8 cellular contexts compared by ENCODE assay signal in genomic region chr11:102268083-102268984, GRCh38. TPM values are rescaled to one million over a fixed set of nuclear protein-coding genes. Genes with fewer than 3 reads are reported as not detected.
DNase-seq lines count a peak whose midpoint lies in the region; ATAC-seq and TF ChIP-seq lines count a peak whose summit lies in the region.

No MANE protein-coding gene starts in this region.

- H3K36me3 Mint-ChIP-seq in activated CD8-positive, alpha-beta memory T cell treated with anti-CD3 and anti-CD28 coated beads, Interleukin-2, amount 10 ng/mL, durations not matched to agents 7 days and 5 days, result no peaks in the 10 kb centered on the region
- H3K36me3 Mint-ChIP-seq in stimulated activated naive B cell treated with anti-CD40 and anti-IgM and Interleukin-4, amounts not matched to agents 10 μg/mL and 1 μg/mL and 100 μg/mL, for 72 hours, result no peaks in the 10 kb centered on the region

- intact Hi-C loops in A673 (cut with micrococcal nuclease; ENCODE audit: unreplicated experiment), result no loop called here

- no peaks in the 10 kb centered on the region for H3K9me3 Mint-ChIP-seq in activated CD8-positive, alpha-beta memory T cell treated with anti-CD3 and anti-CD28 coated beads, Interleukin-2, amount 10 ng/mL, durations not matched to agents 7 days and 5 days (ENCODE audit: low read depth)
- no peaks in the 10 kb centered on the region for H3K9me3 Mint-ChIP-seq in stimulated activated naive B cell treated with anti-CD40 and anti-IgM and Interleukin-4, amounts not matched to agents 10 μg/mL and 1 μg/mL and 100 μg/mL, for 72 hours

- ATAC-seq in GM19025 (IDR thresholded peaks at IDR 0.05; ENCODE audit: low read depth, unreplicated experiment) (peak; percentile 91), HG03280 (IDR thresholded peaks at IDR 0.05; ENCODE audit: unreplicated experiment) (peak; percentile 99)
- peak; percentile 99 for ATAC-seq in activated CD8-positive, alpha-beta memory T cell treated with anti-CD3 and anti-CD28 coated beads, Interleukin-2, amount 10 ng/mL, durations not matched to agents 7 days and 5 days
- ATAC-seq in stimulated activated naive B cell treated with anti-CD40 and anti-IgM and Interleukin-4, amounts not matched to agents 10 μg/mL and 1 μg/mL and 100 μg/mL, for 72 hours (replicated peaks), result peak; percentile 98 to 99

- BruUV-seq in A673 (replicated peaks; lab: Mats Ljungman, UMichigan), result no TSS peak

- CTCF ChIA-PET in A673 (lab: Charles Lee), result no interaction called here
- CTCF ChIA-PET in activated CD8-positive, alpha-beta memory T cell treated with anti-CD3 and anti-CD28 coated beads, Interleukin-2, amount 10 ng/mL, durations not matched to agents 7 days and 5 days (lab: Charles Lee), result interaction anchor here (0.5 to 2.2 kb wide), 11 partner anchors 11 to 398 kb away, joined by 3 to 21 read pairs (median 3); no protein-coding TSS in a partner anchor

- H3K27ac Mint-ChIP-seq in activated CD8-positive, alpha-beta memory T cell treated with anti-CD3 and anti-CD28 coated beads, Interleukin-2, amount 10 ng/mL, durations not matched to agents 7 days and 5 days, result no peak overlapping the region
- H3K27ac Mint-ChIP-seq in stimulated activated naive B cell treated with anti-CD40 and anti-IgM and Interleukin-4, amounts not matched to agents 10 μg/mL and 1 μg/mL and 100 μg/mL, for 72 hours, result peak overlapping the region; percentile 2

- no peaks in the 10 kb centered on the region for H3K36me3 ChIP-seq in A673 (ENCODE audit: insufficient read depth, low read length, poor library complexity, severe bottlenecking)

- no peaks in the 10 kb centered on the region for H3K27me3 ChIP-seq in A673 (replicated peaks; ENCODE audit: insufficient read depth, low read depth, low read length, poor library complexity)

- POLR2A ChIA-PET in A673 (lab: Charles Lee; ENCODE audit: low non-redundant PET), result no interaction called here

- DNase-seq in A673 (ENCODE audit: low spot score) (peak; percentile 77), NCI-H524 treated with DMSO at 0.1 percent for 48 hours (lab: John Stamatoyannopoulos, UW) (peak; percentile 5), epithelial cell of prostate (ENCODE audit: low read depth, low spot score) (peak; percentile 90), myocyte (ENCODE audit: low read depth) (peak; percentile 78)
- peak; percentile 81 for DNase-seq in activated CD8-positive, alpha-beta memory T cell treated with anti-CD3 and anti-CD28 coated beads, Interleukin-2, amount 10 ng/mL, durations not matched to agents 7 days and 5 days
- peak; percentile 61 for DNase-seq in stimulated activated naive B cell treated with anti-CD40 and anti-IgM and Interleukin-4, amounts not matched to agents 10 μg/mL and 1 μg/mL and 100 μg/mL, for 72 hours

- peaks cover 47% of the 10 kb centered on the region for H3K27me3 Mint-ChIP-seq in activated CD8-positive, alpha-beta memory T cell treated with anti-CD3 and anti-CD28 coated beads, Interleukin-2, amount 10 ng/mL, durations not matched to agents 7 days and 5 days
- peaks cover 21 to 24% of the 10 kb centered on the region in 2 donors for H3K27me3 Mint-ChIP-seq in stimulated activated naive B cell treated with anti-CD40 and anti-IgM and Interleukin-4, amounts not matched to agents 10 μg/mL and 1 μg/mL and 100 μg/mL, for 72 hours

- peak; percentile 51 for TF ChIP-seq CTCF in A673 (conservative IDR thresholded peaks at IDR 0.05; ENCODE audit: low read depth, low read length)

- H3K4me1 Mint-ChIP-seq in activated CD8-positive, alpha-beta memory T cell treated with anti-CD3 and anti-CD28 coated beads, Interleukin-2, amount 10 ng/mL, durations not matched to agents 7 days and 5 days, result peaks cover 24% of the 10 kb centered on the region
- H3K4me1 Mint-ChIP-seq in stimulated activated naive B cell treated with anti-CD40 and anti-IgM and Interleukin-4, amounts not matched to agents 10 μg/mL and 1 μg/mL and 100 μg/mL, for 72 hours, result peaks cover 13 to 15% of the 10 kb centered on the region in 2 donors

- H3K4me3 ChIP-seq in A673 (ENCODE audit: low read depth, low read length, poor library complexity, severe bottlenecking), result peak overlapping the region; percentile 18

- no peaks in the 10 kb centered on the region for H3K9me3 ChIP-seq in A673 (ENCODE audit: low read depth, low read length, poor library complexity, severe bottlenecking)

- H3K4me3 Mint-ChIP-seq in activated CD8-positive, alpha-beta memory T cell treated with anti-CD3 and anti-CD28 coated beads, Interleukin-2, amount 10 ng/mL, durations not matched to agents 7 days and 5 days, result peak overlapping the region; percentile 61
- peak overlapping the region; percentile 77 for H3K4me3 Mint-ChIP-seq in stimulated activated naive B cell treated with anti-CD40 and anti-IgM and Interleukin-4, amounts not matched to agents 10 μg/mL and 1 μg/mL and 100 μg/mL, for 72 hours

- H3K4me1 ChIP-seq in A673 (ENCODE audit: insufficient read depth, low read length, poor library complexity, severe bottlenecking), result peaks cover 10% of the 10 kb centered on the region

- H3K27ac ChIP-seq in A673 (ENCODE audit: low read depth, low read length, poor library complexity, severe bottlenecking) (no peak overlapping the region), epithelial cell of prostate (peak overlapping the region; percentile 88)

RNA-seq across cellular contexts. Expression of gene BIRC3, which starts 49.0 kb away (rescaled TPM):
- 2.5 and 2.8 TPM in 2 replicates for total RNA-seq in A673 (2021)
- 100 to 1,000 TPM in 1 of 2 experiments, 10 to 100 TPM in 1; 46.4 to 231 TPM for total RNA-seq in activated CD8-positive, alpha-beta memory T cell treated with anti-CD3 and anti-CD28 coated beads, Interleukin-2, amount 10 ng/mL, durations not matched to agents 7 days and 5 days
- total RNA-seq in myocyte, result 0.16 and 0.62 TPM in 2 replicates
- 0.05 TPM for polyA plus RNA-seq in myocyte (2012)

Comparison
In these comparisons a context has a peak if more than half of its experiments do, and no peak if none do; other contexts are left out.
1. DNase-seq: peak in every context shown above with its lines; median percentile 90 in epithelial cell of prostate; 81 in activated CD8-positive, alpha-beta memory T cell treated with anti-CD3 and anti-CD28 coated beads, Interleukin-2, amount 10 ng/mL, durations not matched to agents 7 days and 5 days; 78 in myocyte; 77 in A673; 61 in stimulated activated naive B cell treated with anti-CD40 and anti-IgM and Interleukin-4, amounts not matched to agents 10 μg/mL and 1 μg/mL and 100 μg/mL, for 72 hours; 5 in NCI-H524 treated with DMSO at 0.1 percent for 48 hours.
2. RNA of gene BIRC3, which starts 49.0 kb away (total RNA-seq): 46.4 to 231 TPM in activated CD8-positive, alpha-beta memory T cell treated with anti-CD3 and anti-CD28 coated beads, Interleukin-2, amount 10 ng/mL, durations not matched to agents 7 days and 5 days; 2.5 to 2.8 TPM in A673 and 0.16 to 0.62 TPM in myocyte; every median in the first group is over 10 times any median in the second.
3. Peak in every context shown above with its lines, with median percentiles within 50 percentile points of each other: ATAC-seq.